ENCODE assay signal across 19 cellular contexts in genomic region chr6:11795403-11795802, GRCh38. TPM values are rescaled to one million over a fixed set of nuclear protein-coding genes. Genes with fewer than 3 reads are reported as not detected.
DNase-seq lines count a peak whose midpoint lies in the region; ATAC-seq and TF ChIP-seq lines count a peak whose summit lies in the region.
"Had no signal": no experiment of that assay in that cellular context is flagged by ENCODE, and none has a peak within 500 bp of the region (broad histone marks: within the 10 kb centered on the region; RNA-seq: fewer than 3 reads in every experiment).

No MANE protein-coding gene starts in this region.

- H3K36me3 Mint-ChIP-seq in nephron progenitor cell (ENCODE audit: low read depth): peaks cover 8% of the 10 kb centered on the region
- peaks cover 6% of the 10 kb centered on the region for H3K36me3 Mint-ChIP-seq in natural killer cell treated with Interleukin-12 subunit alpha and Interleukin-12 subunit beta and Interleukin-15 and Interleukin-18, amount 100 ng/mL, for 72 hours

- peak overlapping the region; percentile 9 to 55 (median 34) for H3K27ac ChIP-seq in upper lobe of left lung
- H3K27ac ChIP-seq: dorsolateral prefrontal cortex had no signal

- H3K4me3 Mint-ChIP-seq in nephron progenitor cell: no peak overlapping the region
- H3K4me3 Mint-ChIP-seq in natural killer cell treated with Interleukin-12 subunit alpha and Interleukin-12 subunit beta and Interleukin-15 and Interleukin-18, amount 100 ng/mL, for 72 hours: no peak overlapping the region

- H3K9me3 ChIP-seq in upper lobe of left lung: no peaks in the 10 kb centered on the region
- H3K9me3 ChIP-seq: gastroesophageal sphincter had no signal

- no peak overlapping the region for H3K4me3 ChIP-seq in fibroblast of villous mesenchyme (ENCODE audit: low read depth, low read length)
- H3K4me3 ChIP-seq in upper lobe of left lung: peak overlapping the region in 1 of 4 donors; percentile 30
- H3K4me3 ChIP-seq: gastroesophageal sphincter, skin epidermis had no signal

- H3K36me3 ChIP-seq in upper lobe of left lung: no peaks in the 10 kb centered on the region
- H3K36me3 ChIP-seq: gastroesophageal sphincter had no signal

- H3K4me1 ChIP-seq in upper lobe of left lung: peaks cover 4 to 9% (median 8%) of the 10 kb centered on the region in 4 donors
- H3K4me1 ChIP-seq: gastroesophageal sphincter had no signal

- no peaks in the 10 kb centered on the region for H3K27me3 Mint-ChIP-seq in nephron progenitor cell (ENCODE audit: low read depth, poor library complexity)
- no peaks in the 10 kb centered on the region for H3K27me3 Mint-ChIP-seq in natural killer cell treated with Interleukin-12 subunit alpha and Interleukin-12 subunit beta and Interleukin-15 and Interleukin-18, amount 100 ng/mL, for 72 hours

- in situ Hi-C loops in GM13976 (cut with MboI; ENCODE audit: low sequenced_read_pairs, unreplicated experiment): no loop called here

- no peak for TF ChIP-seq CTCF in fibroblast of villous mesenchyme (IDR thresholded peaks at IDR 0.05; ENCODE audit: insufficient read depth, low read depth, low read length)
- TF ChIP-seq CTCF in nephron progenitor cell (IDR thresholded peaks at IDR 0.05): no peak
- TF ChIP-seq CTCF in upper lobe of left lung (IDR thresholded peaks at IDR 0.05): no peak
- no peak for TF ChIP-seq CTCF in GM13976 (IDR thresholded peaks at IDR 0.05; ENCODE audit: borderline replicate concordance, control extremely low read depth, extremely low read depth, insufficient read depth, missing control alignments)

- peaks cover 24% of the 10 kb centered on the region for H3K4me1 Mint-ChIP-seq in nephron progenitor cell
- no peaks in the 10 kb centered on the region for H3K4me1 Mint-ChIP-seq in natural killer cell treated with Interleukin-12 subunit alpha and Interleukin-12 subunit beta and Interleukin-15 and Interleukin-18, amount 100 ng/mL, for 72 hours (ENCODE audit: low read depth in 2 of 2)

- ATAC-seq in upper lobe of left lung (ENCODE audit: low FRiP score in 2 of 2) (no peak), HG02678 (IDR thresholded peaks at IDR 0.05; ENCODE audit: unreplicated experiment) (no peak), HG02852 (IDR thresholded peaks at IDR 0.05; ENCODE audit: unreplicated experiment) (no peak)
- ATAC-seq in natural killer cell treated with Interleukin-12 subunit alpha and Interleukin-12 subunit beta and Interleukin-15 and Interleukin-18, amount 100 ng/mL, for 72 hours: no peak
- ATAC-seq: gastroesophageal sphincter, Right ventricle myocardium inferior had no signal

- H3K27ac Mint-ChIP-seq in nephron progenitor cell: peak overlapping the region; percentile 37
- H3K27ac Mint-ChIP-seq in natural killer cell treated with Interleukin-12 subunit alpha and Interleukin-12 subunit beta and Interleukin-15 and Interleukin-18, amount 100 ng/mL, for 72 hours: no peak overlapping the region

- DNase-seq in NCI-H460 (ENCODE audit: extremely low read depth, low read depth) (peak; percentile 22), fibroblast of villous mesenchyme (ENCODE audit: low read depth) (peak; percentile 43), nephron progenitor cell (no peak), upper lobe of left lung (no peak), GM13976 (ENCODE audit: low spot score) (no peak)
- no peak for DNase-seq in natural killer cell treated with Interleukin-12 subunit alpha and Interleukin-12 subunit beta and Interleukin-15 and Interleukin-18, amount 100 ng/mL, for 72 hours (ENCODE audit: low spot score)
- DNase-seq: activated CD4-positive, alpha-beta T cell treated with anti-CD3 and anti-CD28 coated beads for 48 hours; amniotic stem cell; dorsolateral prefrontal cortex; NCI-H1105 treated with DMSO at 0.1 percent for 48 hours; NCI-H526; posterior cingulate gyrus; stimulated activated CD4-positive, alpha-beta T cell treated with anti-CD3 and anti-CD28 coated beads, Interleukin-4, amount 100 ng/mL, for 1 hour had no signal

- TF ChIP-seq POLR2A in upper lobe of left lung (IDR thresholded peaks at IDR 0.05): no peak

- TF ChIP-seq EP300 in upper lobe of left lung (IDR thresholded peaks at IDR 0.05): no peak

- WGBS in upper lobe of left lung, 2 donors: 61 to 62% methylated on average over 4 of the region's 4 CpGs

- H3K27me3 ChIP-seq in upper lobe of left lung: no peaks in the 10 kb centered on the region
- H3K27me3 ChIP-seq: dorsolateral prefrontal cortex, gastroesophageal sphincter had no signal

- peaks cover 21% of the 10 kb centered on the region for H3K9me3 Mint-ChIP-seq in nephron progenitor cell
- H3K9me3 Mint-ChIP-seq in natural killer cell treated with Interleukin-12 subunit alpha and Interleukin-12 subunit beta and Interleukin-15 and Interleukin-18, amount 100 ng/mL, for 72 hours: no peaks in the 10 kb centered on the region

RNA-seq across cellular contexts. Expression of gene ADTRP, which starts 16.8 kb away (rescaled TPM):
- total RNA-seq in NCI-H460 (2014; rRNA removed; shearing (Covaris generic)): 0.25 TPM in 1 of 2 replicates, not detected in the other
- polyA plus RNA-seq in NCI-H460 (2014; cell fraction: nucleus; rRNA removed): not detected in 2 replicates
- 1.3 TPM in 2 replicates for total RNA-seq in fibroblast of villous mesenchyme
- 10 to 100 TPM in 4 of 6 donors, 1 to 10 TPM in 2; 3.8 to 21.1 (median 12.8) TPM for total RNA-seq in upper lobe of left lung
- total RNA-seq in natural killer cell treated with Interleukin-12 subunit alpha and Interleukin-12 subunit beta and Interleukin-15 and Interleukin-18, amount 100 ng/mL, for 72 hours: 1 to 10 TPM in 1 of 2 donors, not detected in 1; 1.0 TPM
- total RNA-seq: cardiac septum, Right ventricle myocardium inferior had no signal

Comparison
In these comparisons a context has a peak if more than half of its experiments do, and no peak if none do; other contexts are left out.
1. DNase-seq: peak in NCI-H460 (single experiment) and fibroblast of villous mesenchyme (single experiment); none in nephron progenitor cell (single experiment), upper lobe of left lung (0 of 2), GM13976 (single experiment) and natural killer cell treated with Interleukin-12 subunit alpha and Interleukin-12 subunit beta and Interleukin-15 and Interleukin-18, amount 100 ng/mL, for 72 hours (single experiment).